23 cellular contexts compared by ENCODE assay signal in genomic region chr2:111024496-111024895, GRCh38.
"Had no signal": no experiment of that assay in that cellular context is flagged by ENCODE, and none has a peak within 500 bp of the region (broad histone marks: within the 10 kb centered on the region; RNA-seq: fewer than 3 reads in every experiment).

No MANE protein-coding gene starts in this region.

- H3K4me1 Mint-ChIP-seq: activated naive CD4-positive, alpha-beta T cell treated with anti-CD3 and anti-CD28 coated beads, Interleukin-2, amount 10 ng/mL, durations not matched to agents 7 days and 5 days; neural progenitor cell had no signal

- H3K36me3 Mint-ChIP-seq: activated CD4-positive, alpha-beta memory T cell treated with anti-CD3 and anti-CD28 coated beads for 36 hours; activated naive CD4-positive, alpha-beta T cell treated with anti-CD3 and anti-CD28 coated beads, Interleukin-2, amount 10 ng/mL, durations not matched to agents 7 days and 5 days; naive thymus-derived CD4-positive, alpha-beta T cell; neural progenitor cell; type B pancreatic cell had no signal

- H3K27ac ChIP-seq: heart right ventricle, lower lobe of right lung, neural progenitor cell, sigmoid colon, thoracic aorta, vagina had no signal

- ATAC-seq: heart right ventricle; left lobe of liver; naive thymus-derived CD4-positive, alpha-beta T cell had no signal

- H3K9me3 Mint-ChIP-seq: activated naive CD4-positive, alpha-beta T cell treated with anti-CD3 and anti-CD28 coated beads, Interleukin-2, amount 10 ng/mL, durations not matched to agents 7 days and 5 days; type B pancreatic cell had no signal

- H3K9me3 ChIP-seq: lower lobe of right lung, sigmoid colon, thoracic aorta, vagina had no signal

- H3K36me3 ChIP-seq: heart right ventricle, lower lobe of right lung, neural progenitor cell, sigmoid colon, thoracic aorta, vagina had no signal

- H3K27ac Mint-ChIP-seq: activated CD4-positive, alpha-beta memory T cell treated with anti-CD3 and anti-CD28 coated beads for 36 hours; activated naive CD4-positive, alpha-beta T cell treated with anti-CD3 and anti-CD28 coated beads, Interleukin-2, amount 10 ng/mL, durations not matched to agents 7 days and 5 days; activated T-cell treated with anti-CD3 and anti-CD28 coated beads, Interleukin-2, amount 50 U/mL, for 72 hours; naive thymus-derived CD4-positive, alpha-beta T cell; neural progenitor cell; type B pancreatic cell had no signal

- H3K4me1 ChIP-seq: sigmoid colon, vagina had no signal

- H3K4me3 Mint-ChIP-seq: activated CD4-positive, alpha-beta memory T cell treated with anti-CD3 and anti-CD28 coated beads for 36 hours; activated naive CD4-positive, alpha-beta T cell treated with anti-CD3 and anti-CD28 coated beads, Interleukin-2, amount 10 ng/mL, durations not matched to agents 7 days and 5 days; activated T-cell treated with anti-CD3 and anti-CD28 coated beads, Interleukin-2, amount 50 U/mL, for 72 hours; naive thymus-derived CD4-positive, alpha-beta T cell; neural progenitor cell; type B pancreatic cell had no signal

- H3K4me3 ChIP-seq: heart right ventricle, lower lobe of right lung, neural progenitor cell, sigmoid colon, thoracic aorta, vagina had no signal

- DNase-seq: activated CD4-positive, alpha-beta memory T cell treated with anti-CD3 and anti-CD28 coated beads for 36 hours; activated CD4-positive, alpha-beta T cell treated with anti-CD3 and anti-CD28 coated beads for 48 hours; activated effector memory CD4-positive, alpha-beta T cell treated with Interleukin-2 at 50 U/mL for 16 hours; activated naive CD4-positive, alpha-beta T cell treated with anti-CD3 and anti-CD28 coated beads, Interleukin-2, amount 10 ng/mL, durations not matched to agents 7 days and 5 days; activated T-cell treated with anti-CD3 and anti-CD28 coated beads, Interleukin-2, amount 50 U/mL, for 72 hours; amygdala; dermis blood vessel endothelial cell; effector CD8-positive, alpha-beta T cell; erythroblast; foreskin fibroblast; heart right ventricle; lower lobe of right lung; naive thymus-derived CD4-positive, alpha-beta T cell; sigmoid colon; stimulated activated CD4-positive, alpha-beta T cell treated with anti-CD3 and anti-CD28 coated beads, Interleukin-2, amount 100 ng/mL, for 48 hours; stimulated activated CD8-positive, alpha-beta memory T cell treated with anti-CD3 and anti-CD28 coated beads, Interleukin-4, amount 100 ng/mL, for 48 hours; stimulated activated naive CD4-positive, alpha-beta T cell; T1000 had no signal

- H3K27me3 ChIP-seq: neural progenitor cell, sigmoid colon, vagina had no signal
